ENCODE assay signal across 21 cellular contexts in genomic region chr21:14057313-14057712, GRCh38.
"Had no signal": no experiment of that assay in that cellular context is flagged by ENCODE, and none has a peak within 500 bp of the region (broad histone marks: within the 10 kb centered on the region; RNA-seq: fewer than 3 reads in every experiment).

No MANE protein-coding gene starts in this region.

- H3K9me3 ChIP-seq: adrenal gland, heart left ventricle, thyroid gland had no signal

- H3K27ac ChIP-seq: adrenal gland, neural progenitor cell, thyroid gland, VCaP had no signal

- DNase-seq: activated CD4-positive, alpha-beta T cell treated with anti-CD3 and anti-CD28 coated beads, Interleukin-2, amount 50 U/mL, for 1 hour; activated CD4-positive, CD25-positive, alpha-beta regulatory T cell treated with anti-CD3 and anti-CD28 coated beads, Interleukin-2, amount 50 U/mL, for 72 hours; activated gamma-delta T cell treated with Interleukin-2 at 50 U/mL for 16 hours; activated T-cell treated with anti-CD3 and anti-CD28 coated beads, Interleukin-2, amount 50 U/mL, for 1 hour; central memory CD4-positive, alpha-beta T cell; dermis blood vessel endothelial cell; effector CD8-positive, alpha-beta T cell; left cardiac atrium; naive thymus-derived CD4-positive, alpha-beta T cell; retina; stimulated activated CD4-positive, alpha-beta T cell treated with anti-CD3 and anti-CD28 coated beads, Interleukin-12 subunit alpha, Interleukin-12 subunit beta, amount 100 ng/mL, for 4 hours; stimulated activated CD4-positive, alpha-beta T cell treated with anti-CD3 and anti-CD28 coated beads, Interleukin-4, amount 100 ng/mL, for 4 hours; substantia nigra; thyroid gland had no signal

- H3K9me3 Mint-ChIP-seq: activated naive CD4-positive, alpha-beta T cell treated with anti-CD3 and anti-CD28 coated beads, Interleukin-2, amount 50 U/mL, for 24 hours; stimulated activated naive CD8-positive, alpha-beta T cell treated with anti-CD3 and anti-CD28 coated beads, Interleukin-15, Interleukin-2, amounts not matched to agents 100 ng/mL and 50 ng/mL, for 24 hours had no signal

- H3K36me3 ChIP-seq: adrenal gland, heart left ventricle, neural progenitor cell, thyroid gland had no signal

- H3K27ac Mint-ChIP-seq: activated naive CD4-positive, alpha-beta T cell treated with anti-CD3 and anti-CD28 coated beads, Interleukin-2, amount 50 U/mL, for 24 hours; neural progenitor cell; progenitor cell of endocrine pancreas; stimulated activated naive CD8-positive, alpha-beta T cell treated with anti-CD3 and anti-CD28 coated beads, Interleukin-15, Interleukin-2, amounts not matched to agents 100 ng/mL and 50 ng/mL, for 24 hours had no signal

- H3K27me3 ChIP-seq: adrenal gland, heart left ventricle, neural progenitor cell, thyroid gland had no signal

- H3K4me3 Mint-ChIP-seq: activated naive CD4-positive, alpha-beta T cell treated with anti-CD3 and anti-CD28 coated beads, Interleukin-2, amount 50 U/mL, for 24 hours; naive thymus-derived CD4-positive, alpha-beta T cell; neural progenitor cell; stimulated activated naive CD8-positive, alpha-beta T cell treated with anti-CD3 and anti-CD28 coated beads, Interleukin-15, Interleukin-2, amounts not matched to agents 100 ng/mL and 50 ng/mL, for 24 hours had no signal

- H3K27me3 Mint-ChIP-seq: activated naive CD4-positive, alpha-beta T cell treated with anti-CD3 and anti-CD28 coated beads, Interleukin-2, amount 50 U/mL, for 24 hours; naive thymus-derived CD4-positive, alpha-beta T cell; progenitor cell of endocrine pancreas; stimulated activated naive CD8-positive, alpha-beta T cell treated with anti-CD3 and anti-CD28 coated beads, Interleukin-15, Interleukin-2, amounts not matched to agents 100 ng/mL and 50 ng/mL, for 24 hours had no signal

- H3K4me1 Mint-ChIP-seq: activated naive CD4-positive, alpha-beta T cell treated with anti-CD3 and anti-CD28 coated beads, Interleukin-2, amount 50 U/mL, for 24 hours; neural progenitor cell had no signal

- H3K4me3 ChIP-seq: adrenal gland, heart left ventricle, neural progenitor cell, thyroid gland had no signal

- H3K4me1 ChIP-seq: adrenal gland, heart left ventricle, neural progenitor cell, thyroid gland had no signal
